ENCODE assay signal across 24 cellular contexts in the genomic region with DNA sequence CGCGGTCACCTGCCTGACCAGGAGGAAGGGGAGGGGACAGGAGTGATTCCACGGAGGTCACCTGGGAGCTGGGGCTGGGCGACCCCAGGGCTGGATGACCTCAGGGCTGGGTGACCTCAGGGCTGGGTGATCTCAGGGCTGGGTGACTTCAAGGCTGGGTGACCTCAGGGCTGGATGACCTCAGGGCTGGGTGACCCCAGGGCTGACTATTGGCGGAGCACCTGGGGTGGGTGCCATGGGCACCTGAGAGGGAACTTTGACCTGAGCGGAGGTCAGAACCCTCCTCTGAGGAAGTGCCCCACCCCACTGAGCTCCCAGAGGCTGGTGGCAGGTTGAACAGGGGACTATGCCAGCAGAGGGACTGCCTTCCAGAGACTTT. TPM values are rescaled to one million over a fixed set of nuclear protein-coding genes. Genes with fewer than 3 reads are reported as not detected.
"Had no signal": no experiment of that assay in that cellular context is flagged by ENCODE, and none has a peak within 500 bp of the region (broad histone marks: within the 10 kb centered on the region; RNA-seq: fewer than 3 reads in every experiment).

No MANE protein-coding gene starts in this region.

- H3K4me3 ChIP-seq: K562, Peyer's patch, SK-N-MC had no signal

- DNase-seq: activated B cell treated with CpG ODN at 0.5 μM for 24 hours; activated CD4-positive, alpha-beta T cell treated with anti-CD3 and anti-CD28 coated beads for 1 hour; activated CD4-positive, alpha-beta T cell treated with anti-CD3 and anti-CD28 coated beads, Interleukin-2, amount 10 ng/mL, durations not matched to agents 24 days and 14 days; activated CD8-positive, alpha-beta memory T cell treated with anti-CD3 and anti-CD28 coated beads, Interleukin-2, amount 10 ng/mL, durations not matched to agents 7 days and 5 days; activated effector memory CD4-positive, alpha-beta T cell treated with Interleukin-2 at 50 U/mL for 16 hours; activated naive CD4-positive, alpha-beta T cell; activated naive CD8-positive, alpha-beta T cell treated with anti-CD3 and anti-CD28 coated beads, Interleukin-2, amount 50 U/mL, for 24 hours; activated T-cell treated with anti-CD3 and anti-CD28 coated beads, Interleukin-2, amount 50 U/mL, for 24 hours; amniotic stem cell; NCI-H1048; NCI-H1417; NCI-H1930; NCI-H345; NCI-H510A; SIG-M5; T-cell; T-helper 2 cell; T1000 had no signal

- H3K4me1 ChIP-seq: Peyer's patch had no signal

- H3K27me3 ChIP-seq: Peyer's patch had no signal

- H3K27ac ChIP-seq: Peyer's patch, SK-N-MC had no signal

- ATAC-seq: activated CD8-positive, alpha-beta memory T cell treated with anti-CD3 and anti-CD28 coated beads, Interleukin-2, amount 10 ng/mL, durations not matched to agents 7 days and 5 days; activated naive CD4-positive, alpha-beta T cell treated with anti-CD3 and anti-CD28 coated beads, Interleukin-2, amount 50 U/mL, for 72 hours; activated naive CD8-positive, alpha-beta T cell treated with anti-CD3 and anti-CD28 coated beads, Interleukin-2, amount 50 U/mL, for 24 hours; T-cell had no signal

- H3K36me3 ChIP-seq: Peyer's patch had no signal

- H3K9me3 ChIP-seq: Peyer's patch had no signal

RNA-seq across cellular contexts. Expression of a gene that starts 11.8 kb away (rescaled TPM):
- total RNA-seq: activated B cell treated with CpG ODN at 0.5 μM for 24 hours; activated CD4-positive, alpha-beta T cell treated with anti-CD3 and anti-CD28 coated beads, Interleukin-2, amount 10 ng/mL, durations not matched to agents 24 days and 14 days; activated CD8-positive, alpha-beta memory T cell treated with anti-CD3 and anti-CD28 coated beads, Interleukin-2, amount 10 ng/mL, durations not matched to agents 7 days and 5 days; activated naive CD4-positive, alpha-beta T cell treated with anti-CD3 and anti-CD28 coated beads, Interleukin-2, amount 50 U/mL, for 72 hours; activated T-helper 1 cell treated with anti-CD3 and anti-CD28 coated beads, Interleukin-12 subunit alpha, Interleukin-12 subunit beta, Interleukin-2, Interleukin-4 antibody, amounts not matched to agents 30 ng/mL and 10 ng/mL and 1 ng/mL, durations not matched to agents 14 hours and 24 hours and 36 hours; astrocyte; K562; Peyer's patch; T-cell had no signal
- polyA plus RNA-seq: K562 had no signal

RNA-seq across cellular contexts. Expression of a gene that starts 56.8 kb away (rescaled TPM):
- total RNA-seq: activated B cell treated with CpG ODN at 0.5 μM for 24 hours; activated CD4-positive, alpha-beta T cell treated with anti-CD3 and anti-CD28 coated beads, Interleukin-2, amount 10 ng/mL, durations not matched to agents 24 days and 14 days; activated T-helper 1 cell treated with anti-CD3 and anti-CD28 coated beads, Interleukin-12 subunit alpha, Interleukin-12 subunit beta, Interleukin-2, Interleukin-4 antibody, amounts not matched to agents 30 ng/mL and 10 ng/mL and 1 ng/mL, durations not matched to agents 14 hours and 24 hours and 36 hours had no signal
